ENCODE assay signal across 7 cellular contexts in genomic region chr2:111447482-111447881, GRCh38.
DNase-seq lines count a peak whose midpoint lies in the region; ATAC-seq and TF ChIP-seq lines count a peak whose summit lies in the region.
"Not testable (repeated sequence)": the region's sequence is repeated elsewhere in the genome, so short reads cannot be mapped to it uniquely, and the experiment has no call there.

No MANE protein-coding gene starts in this region.

- intact Hi-C loops in HCT116 (cut with micrococcal nuclease); left ventricle myocardium inferior (cut with micrococcal nuclease): not testable (repeated sequence)

- POLR2A ChIA-PET in HCT116 (lab: Charles Lee), result not testable (repeated sequence)

- H3K9me3 Mint-ChIP-seq in endodermal cell, neural progenitor cell: not testable (repeated sequence)

- H3K27ac Mint-ChIP-seq in endodermal cell, neural progenitor cell: not testable (repeated sequence)

- H3K9me3 ChIP-seq in HCT116 (ENCODE audit: control insufficient read depth in 1 of 2, insufficient read depth in 1 of 2, low read depth in 1 of 2, low read length in 2 of 2); endodermal cell (ENCODE audit: control insufficient read depth, low read length); left ventricle myocardium inferior (replicated peaks); neural progenitor cell (ENCODE audit: low read depth): not testable (repeated sequence)

- H3K36me3 ChIP-seq in HCT116 (ENCODE audit: control insufficient read depth in 1 of 2, insufficient read depth in 2 of 2, low read length in 2 of 2); brain microvascular endothelial cell (replicated peaks); endodermal cell (ENCODE audit: control insufficient read depth, insufficient read depth, low read length); left ventricle myocardium inferior; neural progenitor cell: not testable (repeated sequence)

- H3K9me2 ChIP-seq in HCT116 (ENCODE audit: insufficient read depth), result not testable (repeated sequence)

- not testable (repeated sequence) for H3F3A ChIP-seq in neural progenitor cell (ENCODE audit: low read depth)

- not testable (repeated sequence) for H3K4me1 ChIP-seq in HCT116 (ENCODE audit: control insufficient read depth in 1 of 2, insufficient read depth in 2 of 2, low read length in 2 of 2); endodermal cell (ENCODE audit: control insufficient read depth, insufficient read depth, low read length); left ventricle myocardium inferior; neural progenitor cell

- not testable (repeated sequence) for H3K36me3 Mint-ChIP-seq in endodermal cell (ENCODE audit: low read depth); neural progenitor cell

- not testable (repeated sequence) for H3K27me3 Mint-ChIP-seq in endodermal cell (ENCODE audit: insufficient read depth); neural progenitor cell (ENCODE audit: insufficient read depth, low read depth)

- H2AFZ ChIP-seq in HCT116 (ENCODE audit: low read depth, low read length, poor library complexity, severe bottlenecking); neural progenitor cell (replicated peaks): not testable (repeated sequence)

- H3K4me1 Mint-ChIP-seq in endodermal cell, neural progenitor cell: not testable (repeated sequence)

- H3K4me3 ChIP-seq in AG09309 (ENCODE audit: control insufficient read depth, low read depth, low read length); HCT116 (replicated peaks in 1 of 2; ENCODE audit: low read depth in 1 of 2, low read length in 2 of 2); brain microvascular endothelial cell (ENCODE audit: low read depth, low read length); endodermal cell (ENCODE audit: low read length); left ventricle myocardium inferior; neural progenitor cell; retinal pigment epithelial cell (ENCODE audit: low read length): not testable (repeated sequence)

- BruUV-seq in HCT116 (replicated peaks; lab: Mats Ljungman, UMichigan), result not testable (repeated sequence)

- H3K27me3 ChIP-seq in HCT116 (ENCODE audit: insufficient read depth, low read length); brain microvascular endothelial cell (replicated peaks); endodermal cell (ENCODE audit: control insufficient read depth, insufficient read depth, low read length, poor library complexity, severe bottlenecking); left ventricle myocardium inferior (ENCODE audit: low read depth); neural progenitor cell: not testable (repeated sequence)

- CTCF ChIA-PET in HCT116 (lab: Charles Lee), result not testable (repeated sequence)

- H4K20me1 ChIP-seq in HCT116 (ENCODE audit: insufficient read depth); neural progenitor cell (ENCODE audit: low read depth): not testable (repeated sequence)

- 82% methylated on average over 2 of the region's 5 CpGs; no CpG with 5 or more reads in 1 of the 2 experiments for WGBS in endodermal cell (ENCODE audit: insufficient coverage in 1 of 2, insufficient read length in 1 of 2), 2 experiments

- not testable (repeated sequence) for DNase-seq in AG09309 (ENCODE audit: low read depth); HCT116 (ENCODE audit: low read depth, low spot score); brain microvascular endothelial cell; endodermal cell; left ventricle myocardium inferior; neural progenitor cell (ENCODE audit: low spot score); retinal pigment epithelial cell (ENCODE audit: low read depth)

- H3K79me2 ChIP-seq in HCT116 (ENCODE audit: insufficient read depth, low read length), result peaks cover 10% of the 10 kb centered on the region; the same call in 1 of the 2 replicates
- H3K79me2 ChIP-seq in neural progenitor cell (ENCODE audit: low read depth), result not testable (repeated sequence)

- peak; percentile 59; the same call in 1 of the 2 replicates for ATAC-seq in HCT116

- TF ChIP-seq RAD21 in HCT116 (IDR thresholded peaks at IDR 0.05; ENCODE audit: low read depth), result not testable (repeated sequence)

- not testable (repeated sequence) for H3K4me3 Mint-ChIP-seq in endodermal cell, neural progenitor cell

- not testable (repeated sequence) for TF ChIP-seq POLR2A in HCT116 (IDR thresholded peaks at IDR 0.05; ENCODE audit: borderline replicate concordance, extremely low read depth, insufficient read depth, insufficient read length)

- H3K9ac ChIP-seq in HCT116 (ENCODE audit: low read length); endodermal cell (ENCODE audit: extremely low read depth, low read length, poor library complexity, severe bottlenecking); neural progenitor cell: not testable (repeated sequence)

- not testable (repeated sequence) for H3K27ac ChIP-seq in HCT116 (ENCODE audit: low read depth, low read length); brain microvascular endothelial cell; endodermal cell (ENCODE audit: low read depth, low read length); left ventricle myocardium inferior (replicated peaks); neural progenitor cell

- H3K4me2 ChIP-seq in HCT116 (ENCODE audit: low read length); neural progenitor cell: not testable (repeated sequence)

- in situ Hi-C loops in brain microvascular endothelial cell (cut with HindIII; ENCODE audit: low pct_ligation_motif_present, low sequenced_read_pairs), result not testable (repeated sequence)

- TF ChIP-seq CTCF in AG09309 (IDR thresholded peaks at IDR 0.05; ENCODE audit: control insufficient read depth, insufficient read depth, low read depth, low read length, missing control alignments), result peak; percentile 2
- TF ChIP-seq CTCF in HCT116 (IDR thresholded peaks at IDR 0.05 in 2 of 3, conservative IDR thresholded peaks at IDR 0.05 in 1 of 3; ENCODE audit: borderline replicate concordance in 1 of 3, insufficient read depth in 1 of 3, low read depth in 2 of 3, low read length in 2 of 3), result not testable (repeated sequence)
- TF ChIP-seq CTCF in brain microvascular endothelial cell (IDR thresholded peaks at IDR 0.05; ENCODE audit: low read depth, low read length, missing control alignments), result peak; percentile 13
- TF ChIP-seq CTCF in endodermal cell (conservative IDR thresholded peaks at IDR 0.05), result peak; percentile 57
- TF ChIP-seq CTCF in left ventricle myocardium inferior (IDR thresholded peaks at IDR 0.05; ENCODE audit: borderline replicate concordance), result peak; percentile 15
- peak; percentile 14 for TF ChIP-seq CTCF in neural progenitor cell (IDR thresholded peaks at IDR 0.05)
- peak; percentile 9 for TF ChIP-seq CTCF in retinal pigment epithelial cell (conservative IDR thresholded peaks at IDR 0.05; ENCODE audit: low read depth, low read length)

- RAD21 ChIA-PET in HCT116 (lab: Charles Lee; ENCODE audit: low non-redundant PET in 1 of 2, low total read pairs in 2 of 2, uncharacterized antibody in 2 of 2, unreplicated experiment in 2 of 2), result not testable (repeated sequence)
